15 cellular contexts compared by ENCODE assay signal in the genomic region with DNA sequence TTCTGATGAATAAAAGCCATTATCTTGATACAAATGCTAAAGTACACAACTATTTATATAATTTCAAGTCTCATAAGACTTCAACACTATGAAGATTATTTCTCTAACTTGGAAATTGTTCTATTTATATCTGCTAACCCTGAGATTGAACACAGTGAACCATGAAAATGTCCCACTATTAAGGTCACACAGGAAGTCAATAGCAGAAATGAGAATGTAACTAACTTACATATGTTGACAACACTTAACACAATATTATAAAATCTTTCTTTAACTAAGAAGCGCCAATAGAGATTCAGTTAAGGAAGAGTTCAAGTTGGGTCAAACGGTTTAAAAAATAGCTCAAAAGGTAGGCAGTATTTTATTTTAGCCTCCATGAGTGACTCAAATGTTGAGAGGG.
A peak's percentile ranks its signal among the peaks of the same experiment; 100 is the strongest.
DNase-seq lines count a peak whose midpoint lies in the region; ATAC-seq, FAIRE-seq and TF ChIP-seq lines count a peak whose summit lies in the region.
"Had no signal": no experiment of that assay in that cellular context is flagged by ENCODE, and none has a peak within 500 bp of the region (broad histone marks: within the 10 kb centered on the region; RNA-seq: fewer than 3 reads in every experiment).

No MANE protein-coding gene starts in this region.

- DNase-seq in GM12891 (ENCODE audit: insufficient read length, low spot score) (no peak), NAMALWA (ENCODE audit: low spot score) (peak; percentile 13), osteocyte (ENCODE audit: extremely low spot score, unreplicated experiment) (no peak), NCI-H1105 treated with DMSO at 0.1 percent for 48 hours (lab: John Stamatoyannopoulos, UW) (no peak), dedifferentiated amniotic fluid mesenchymal stem cell (ENCODE audit: extremely low spot score) (no peak), NCI-H2029 (lab: John Stamatoyannopoulos, UW) (no peak)
- DNase-seq: ACHN, BE2C, DMS 273 treated with DMSO at 0.1 percent for 48 hours, KBM-7, NCI-H1930, NCI-H524, SIG-M5, T-helper 2 cell had no signal

- peaks cover 4% of the 10 kb centered on the region for H3K9me3 Mint-ChIP-seq in osteocyte (ENCODE audit: unreplicated experiment)

- H3K4me1 Mint-ChIP-seq in osteocyte (ENCODE audit: unreplicated experiment): peaks cover 33% of the 10 kb centered on the region

- ATAC-seq in GM21423 (IDR thresholded peaks at IDR 0.05; ENCODE audit: unreplicated experiment): peak; percentile 49

- H3K4me3 Mint-ChIP-seq in osteocyte (ENCODE audit: unreplicated experiment): no peak overlapping the region

- H3K27me3 Mint-ChIP-seq in osteocyte (ENCODE audit: unreplicated experiment): no peaks in the 10 kb centered on the region

- no peak for TF ChIP-seq POLR2A in GM12891 (IDR thresholded peaks at IDR 0.05; ENCODE audit: low read depth, low read length)

- TF ChIP-seq CTCF in osteocyte (IDR thresholded peaks at IDR 0.05): no peak

- peaks cover 2% of the 10 kb centered on the region for H3K36me3 Mint-ChIP-seq in osteocyte (ENCODE audit: unreplicated experiment)

- peak overlapping the region; percentile 38 for H3K27ac Mint-ChIP-seq in osteocyte (ENCODE audit: unreplicated experiment)

- FAIRE-seq in GM12891 (lab: Jason Lieb, UNC): peak; percentile 51

TF ChIP-seq in GM12891, 5 proteins besides CTCF, POLR2A, EP300 and RAD21:
- TF ChIP-seq SPI1 (IDR thresholded peaks at IDR 0.05; ENCODE audit: low read depth, low read length) (peak; percentile 44; the same call in 1 of the 2 replicates), TAF1 (IDR thresholded peaks at IDR 0.05; ENCODE audit: low read depth, low read length) (no peak)
TF ChIP-seq in GM12891: peak in this region for 1.
